In the genomic region with DNA sequence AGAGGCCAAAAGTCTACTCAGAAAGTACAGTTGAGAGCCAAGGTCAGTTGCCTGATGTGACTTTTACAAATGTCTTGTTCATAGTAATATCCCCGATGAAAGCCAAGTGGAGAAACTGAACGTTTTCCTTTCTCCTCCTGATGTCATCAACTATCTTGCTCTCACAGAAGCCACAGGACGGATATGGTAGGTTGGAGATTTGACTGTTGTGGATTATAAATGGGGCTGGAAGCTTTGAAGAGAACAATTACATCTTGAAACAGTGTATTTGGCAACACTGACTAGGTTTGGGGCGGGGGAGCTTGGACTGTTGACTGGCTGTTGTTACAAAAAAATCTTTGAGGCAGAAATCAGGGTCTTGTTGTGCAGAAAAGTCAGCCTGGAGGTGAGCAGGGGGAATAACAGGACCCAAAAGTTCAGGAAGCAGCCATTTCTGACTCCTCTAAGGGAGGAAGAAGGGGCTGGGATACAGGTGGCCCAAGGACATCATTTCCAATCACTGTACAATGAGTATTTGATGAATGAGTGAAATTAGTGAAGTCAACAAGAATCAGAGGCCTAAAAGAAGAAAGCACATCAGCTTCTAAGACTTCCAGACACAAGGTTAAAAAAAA, we compare ENCODE assay signal across 1 cellular context.
TF ChIP-seq lines count a peak whose summit lies in the region.

No MANE protein-coding gene starts in this region.

TF ChIP-seq in H1, 55 proteins besides CTCF, POLR2A, EP300 and RAD21:
- TF ChIP-seq CTBP2 (IDR thresholded peaks at IDR 0.05; ENCODE audit: borderline replicate concordance, insufficient read depth, insufficient read length, low read length) (no peak), GABPA (IDR thresholded peaks at IDR 0.05; ENCODE audit: borderline replicate concordance, insufficient read depth, low read length) (no peak), JUND (IDR thresholded peaks at IDR 0.05; ENCODE audit: low read length) (no peak), NRF1 (IDR thresholded peaks at IDR 0.05; ENCODE audit: low read depth, low read length) (no peak), POU5F1 (IDR thresholded peaks at IDR 0.05; ENCODE audit: low read depth, low read length) (no peak), SUZ12 (IDR thresholded peaks at IDR 0.05; ENCODE audit: low read length) (no peak)
